9 cellular contexts compared by ENCODE assay signal in genomic region chrX:24146283-24146865, GRCh38. TPM values are rescaled to one million over a fixed set of nuclear protein-coding genes. Genes with fewer than 3 reads are reported as not detected.
DNase-seq lines count a peak whose midpoint lies in the region; ATAC-seq and TF ChIP-seq lines count a peak whose summit lies in the region.
"Had no signal": no experiment of that assay in that cellular context is flagged by ENCODE, and none has a peak within 500 bp of the region (broad histone marks: within the 10 kb centered on the region; RNA-seq: fewer than 3 reads in every experiment).

No MANE protein-coding gene starts in this region.

- H3K27me3 ChIP-seq in BJ (ENCODE audit: control insufficient read depth, insufficient read depth, low read length), result no peaks in the 10 kb centered on the region
- H3K27me3 ChIP-seq in HUES6 (ENCODE audit: control insufficient read depth, insufficient read depth, low read length), result no peaks in the 10 kb centered on the region
- H3K27me3 ChIP-seq in body of pancreas, result no peaks in the 10 kb centered on the region
- no peaks in the 10 kb centered on the region for H3K27me3 ChIP-seq in neural progenitor cell

- H3K27ac Mint-ChIP-seq in neural progenitor cell, result peak overlapping the region; percentile 91

- H3F3A ChIP-seq in neural progenitor cell (ENCODE audit: low read depth), result peaks cover 46% of the 10 kb centered on the region

- H3K4me3 ChIP-seq in BJ (ENCODE audit: low read depth, low read length), result no peak overlapping the region
- no peak overlapping the region for H3K4me3 ChIP-seq in HUES6 (ENCODE audit: low read depth, low read length)
- H3K4me3 ChIP-seq in body of pancreas, result no peak overlapping the region
- H3K4me3 ChIP-seq in neural progenitor cell, result no peak overlapping the region

- 5 to 6% methylated on average over 6 of the region's 6 CpGs for WGBS in body of pancreas, 2 donors

- peaks cover 10% of the 10 kb centered on the region for H4K20me1 ChIP-seq in neural progenitor cell (ENCODE audit: low read depth)

- H3K27me3 Mint-ChIP-seq in neural progenitor cell (ENCODE audit: insufficient read depth, low read depth), result peaks cover 3% of the 10 kb centered on the region

- TF ChIP-seq CTCF in BJ (IDR thresholded peaks at IDR 0.05; ENCODE audit: insufficient read depth, low read depth, low read length) (no peak), body of pancreas (IDR thresholded peaks at IDR 0.05) (no peak), neural progenitor cell (IDR thresholded peaks at IDR 0.05) (no peak)

- peak overlapping the region; percentile 3; the same call in 1 of the 2 replicates for H3K27ac ChIP-seq in HUES6 (ENCODE audit: low read depth, low read length)
- peak overlapping the region in 3 of 4 donors; percentile 35 to 97 (median 93) for H3K27ac ChIP-seq in body of pancreas
- H3K27ac ChIP-seq in neural progenitor cell, result peak overlapping the region; percentile 23

- peaks cover 37% of the 10 kb centered on the region for H3K4me1 Mint-ChIP-seq in neural progenitor cell

- H3K4me1 ChIP-seq in HUES6 (ENCODE audit: control insufficient read depth, insufficient read depth, low read length) (peaks cover 35% of the 10 kb centered on the region), body of pancreas (peaks cover 30% of the 10 kb centered on the region), neural progenitor cell (peaks cover 44% of the 10 kb centered on the region)

- intact Hi-C loops in body of pancreas (cut with DNase I), result no loop called here

- POLR2A ChIA-PET in BJ (lab: Charles Lee), result interaction anchor here (0.5 to 0.7 kb wide), 2 partner anchors 33 to 109 kb away, joined by 8 to 12 read pairs; no protein-coding TSS in a partner anchor

- H3K4me3 Mint-ChIP-seq in neural progenitor cell, result peak overlapping the region; percentile 31

- H3K79me2 ChIP-seq in neural progenitor cell (ENCODE audit: low read depth), result peaks cover 25% of the 10 kb centered on the region

- ATAC-seq in body of pancreas (no peak), HG02678 (IDR thresholded peaks at IDR 0.05; ENCODE audit: unreplicated experiment) (no peak), HG02763 (IDR thresholded peaks at IDR 0.05; ENCODE audit: unreplicated experiment) (no peak), GM21786 (IDR thresholded peaks at IDR 0.05; ENCODE audit: unreplicated experiment) (no peak)

- peak overlapping the region; percentile 4 for H3K4me2 ChIP-seq in neural progenitor cell

- H3K9ac ChIP-seq in HUES6 (ENCODE audit: low read length), result no peak overlapping the region
- H3K9ac ChIP-seq in neural progenitor cell, result peak overlapping the region; percentile 3

- H3K36me3 ChIP-seq in BJ (ENCODE audit: control insufficient read depth, insufficient read depth, low read length) (no peaks in the 10 kb centered on the region), HUES6 (ENCODE audit: control insufficient read depth, insufficient read depth, low read length) (no peaks in the 10 kb centered on the region), body of pancreas (replicated peaks in 1 of 2; ENCODE audit: insufficient read depth in 1 of 2, low read depth in 2 of 2) (no peaks in the 10 kb centered on the region), neural progenitor cell (no peaks in the 10 kb centered on the region)

- H3K36me3 Mint-ChIP-seq in neural progenitor cell, result no peaks in the 10 kb centered on the region

- no peak overlapping the region for H2AFZ ChIP-seq in neural progenitor cell (replicated peaks)

- CTCF ChIA-PET in BJ (lab: Yijun Ruan, JAX), result no interaction called here

- H3K9me3 ChIP-seq in HUES6 (ENCODE audit: control insufficient read depth, insufficient read depth, low read depth, low read length) (no peaks in the 10 kb centered on the region), body of pancreas (no peaks in the 10 kb centered on the region), neural progenitor cell (ENCODE audit: low read depth) (no peaks in the 10 kb centered on the region)

- H3K9me3 Mint-ChIP-seq in neural progenitor cell, result no peaks in the 10 kb centered on the region

- peak; percentile 14 for DNase-seq in BJ (ENCODE audit: low read depth)
- DNase-seq in body of pancreas, result no peak
- DNase-seq in neural progenitor cell (ENCODE audit: low spot score), result peak; percentile 37
- DNase-seq in activated T-cell treated with anti-CD3 and anti-CD28 coated beads, Interleukin-2, amount 50 U/mL, for 48 hours, result no peak
- DNase-seq: effector CD4-positive, alpha-beta T cell had no signal

- no peak for TF ChIP-seq POLR2A in body of pancreas (IDR thresholded peaks at IDR 0.05)

RNA-seq across cellular contexts. Expression of gene ZFX, which starts 3.2 kb away (rescaled TPM):
- polyA plus RNA-seq in BJ (2011; rRNA removed), result 12.5 and 21.8 TPM in 2 replicates
- polyA minus RNA-seq in BJ (2011; rRNA and poly(A)+ RNA removed), result 33.0 and 34.1 TPM in 2 replicates
- total RNA-seq in body of pancreas (10 to 100 TPM; 23.4 to 28.3 TPM), neural progenitor cell (ENCODE audit: low replicate concordance) (48.2 and 59.1 TPM in 2 replicates)

Comparison
In these comparisons a context has a peak if more than half of its experiments do, and no peak if none do; other contexts are left out.
1. DNase-seq: peak in BJ (single experiment) and neural progenitor cell (single experiment); none in body of pancreas (0 of 4) and activated T-cell treated with anti-CD3 and anti-CD28 coated beads, Interleukin-2, amount 50 U/mL, for 48 hours (0 of 2).
2. H3K27ac ChIP-seq: peak in every context shown above with its lines; median percentile 93 in body of pancreas; 23 in neural progenitor cell; 3 in HUES6.